In genomic region chr5:78499485-78499884, GRCh38 we compare ENCODE assay signal across 1 cellular context.
TF ChIP-seq lines count a peak whose summit lies in the region.

No MANE protein-coding gene starts in this region.

TF ChIP-seq in H1, 55 proteins besides CTCF, POLR2A, EP300 and RAD21:
- TF ChIP-seq KDM4A (IDR thresholded peaks at IDR 0.05; ENCODE audit: low read depth, low read length, severe bottlenecking) = no peak
- TF ChIP-seq JUN (IDR thresholded peaks at IDR 0.05; ENCODE audit: low read depth, low read length) = no peak
- no peak for TF ChIP-seq NANOG (IDR thresholded peaks at IDR 0.05; ENCODE audit: insufficient read depth, low read depth, low read length, poor library complexity, severe bottlenecking)
- TF ChIP-seq CEBPB (IDR thresholded peaks at IDR 0.05; ENCODE audit: low read depth, low read length) = 0 out of 2 replicates have a peak, but pooled peaks have one; percentile 12
- TF ChIP-seq, protein P1, sequence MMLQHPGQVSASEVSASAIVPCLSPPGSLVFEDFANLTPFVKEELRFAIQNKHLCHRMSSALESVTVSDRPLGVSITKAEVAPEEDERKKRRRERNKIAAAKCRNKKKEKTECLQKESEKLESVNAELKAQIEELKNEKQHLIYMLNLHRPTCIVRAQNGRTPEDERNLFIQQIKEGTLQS (IDR thresholded peaks at IDR 0.05; ENCODE audit: insufficient read depth, low read depth, low read length) = no peak
- TF ChIP-seq CHD7 (IDR thresholded peaks at IDR 0.05; ENCODE audit: insufficient replicate concordance, low read length) = no peak
- TF ChIP-seq SIX5 (IDR thresholded peaks at IDR 0.05; ENCODE audit: low read depth, low read length) = no peak
